ENCODE assay signal across 1 cellular context in the genomic region with DNA sequence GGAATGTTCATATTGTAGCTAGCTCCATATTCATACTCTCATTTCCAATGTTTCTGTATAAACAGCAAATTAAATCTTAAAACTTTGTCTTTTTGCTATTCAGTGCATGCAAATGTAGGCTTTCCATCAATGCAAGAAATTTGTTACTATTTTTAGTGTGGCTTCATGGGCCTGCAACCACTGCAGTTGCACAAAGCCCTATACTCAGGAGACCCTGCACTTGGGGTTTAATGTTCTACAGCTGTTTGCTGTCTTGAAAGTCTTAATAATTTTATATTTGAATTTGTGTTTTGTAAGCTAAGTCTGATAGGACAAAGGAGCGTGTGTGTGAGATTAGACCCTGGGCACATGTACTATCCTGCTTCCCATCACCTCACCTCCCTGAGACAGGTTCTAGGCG.
TF ChIP-seq lines count a peak whose summit lies in the region.

No MANE protein-coding gene starts in this region.

TF ChIP-seq in H1, 55 proteins besides CTCF, POLR2A, EP300 and RAD21 (continued from another document):
- TF ChIP-seq KDM4A (IDR thresholded peaks at IDR 0.05; ENCODE audit: low read depth, low read length, severe bottlenecking) (no peak), SUZ12 (IDR thresholded peaks at IDR 0.05; ENCODE audit: low read length) (no peak), JUN (IDR thresholded peaks at IDR 0.05; ENCODE audit: low read depth, low read length) (no peak), TAF1 (IDR thresholded peaks at IDR 0.05; ENCODE audit: low read depth, low read length) (no peak), CBX5 (IDR thresholded peaks at IDR 0.05; ENCODE audit: low read depth, low read length) (no peak), CHD1 (IDR thresholded peaks at IDR 0.05; ENCODE audit: low read depth, low read length) (no peak)
- TF ChIP-seq, protein P1, sequence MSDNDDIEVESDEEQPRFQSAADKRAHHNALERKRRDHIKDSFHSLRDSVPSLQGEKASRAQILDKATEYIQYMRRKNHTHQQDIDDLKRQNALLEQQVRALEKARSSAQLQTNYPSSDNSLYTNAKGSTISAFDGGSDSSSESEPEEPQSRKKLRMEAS (IDR thresholded peaks at IDR 0.05): no peak
- TF ChIP-seq, protein P2, sequence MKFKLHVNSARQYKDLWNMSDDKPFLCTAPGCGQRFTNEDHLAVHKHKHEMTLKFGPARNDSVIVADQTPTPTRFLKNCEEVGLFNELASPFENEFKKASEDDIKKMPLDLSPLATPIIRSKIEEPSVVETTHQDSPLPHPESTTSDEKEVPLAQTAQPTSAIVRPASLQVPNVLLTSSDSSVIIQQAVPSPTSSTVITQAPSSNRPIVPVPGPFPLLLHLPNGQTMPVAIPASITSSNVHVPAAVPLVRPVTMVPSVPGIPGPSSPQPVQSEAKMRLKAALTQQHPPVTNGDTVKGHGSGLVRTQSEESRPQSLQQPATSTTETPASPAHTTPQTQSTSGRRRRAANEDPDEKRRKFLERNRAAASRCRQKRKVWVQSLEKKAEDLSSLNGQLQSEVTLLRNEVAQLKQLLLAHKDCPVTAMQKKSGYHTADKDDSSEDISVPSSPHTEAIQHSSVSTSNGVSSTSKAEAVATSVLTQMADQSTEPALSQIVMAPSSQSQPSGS (IDR thresholded peaks at IDR 0.05; ENCODE audit: low read length): no peak
TF ChIP-seq in H1: peak in this region for 0.
